Comparison of ENCODE assay signal across 9 cellular contexts in the genomic region with DNA sequence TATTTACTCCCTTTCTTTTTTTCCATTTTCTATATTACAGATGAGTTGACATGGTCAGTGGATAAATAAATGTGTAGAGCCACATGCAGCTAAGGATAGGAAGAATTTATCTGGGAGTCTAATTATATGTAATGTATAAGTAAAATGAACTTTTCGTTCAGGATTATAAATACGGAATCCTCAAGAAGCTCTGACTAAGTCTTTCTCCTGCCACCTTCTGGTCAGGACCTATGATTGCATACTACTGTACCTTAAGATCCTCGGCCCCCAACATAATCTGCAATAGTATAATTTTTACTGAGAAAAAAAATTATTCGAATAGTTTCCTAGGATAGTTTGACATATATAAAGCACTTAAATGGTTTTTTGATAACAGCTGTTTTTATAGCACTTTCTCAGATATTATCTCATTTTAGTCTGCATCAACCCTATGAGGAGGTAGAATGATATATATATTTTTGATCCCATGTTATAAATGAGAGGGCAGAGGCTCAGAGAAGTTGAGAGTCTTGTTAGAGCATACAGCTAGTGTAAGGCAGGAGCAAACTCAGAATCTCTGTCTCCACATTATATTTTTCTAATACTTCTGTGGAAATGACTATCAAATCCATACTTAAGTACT. TPM values are rescaled to one million over a fixed set of nuclear protein-coding genes. Genes with fewer than 3 reads are reported as not detected.
A peak's percentile ranks its signal among the peaks of the same experiment; 100 is the strongest.
DNase-seq lines count a peak whose midpoint lies in the region; ATAC-seq, FAIRE-seq and TF ChIP-seq lines count a peak whose summit lies in the region.
"Had no signal": no experiment of that assay in that cellular context is flagged by ENCODE, and none has a peak within 500 bp of the region (broad histone marks: within the 10 kb centered on the region; RNA-seq: fewer than 3 reads in every experiment).

No MANE protein-coding gene starts in this region.

- DNase-seq in BE2C (peak; percentile 7), NCI-H2227 treated with DMSO at 0.1 percent for 48 hours (lab: John Stamatoyannopoulos, UW) (peak; percentile 3), brain microvascular endothelial cell (peak; percentile 33), kidney (no peak), upper lobe of left lung (no peak), T-helper 9 cell (no peak)

- TF ChIP-seq POLR2A in upper lobe of left lung (IDR thresholded peaks at IDR 0.05): no peak

- H3K4me3 ChIP-seq in BE2C (ENCODE audit: low read depth, low read length): no peak overlapping the region
- H3K4me3 ChIP-seq in brain microvascular endothelial cell (ENCODE audit: low read depth, low read length): no peak overlapping the region
- no peak overlapping the region for H3K4me3 ChIP-seq in kidney (ENCODE audit: low read length in 2 of 2)
- no peak overlapping the region for H3K4me3 ChIP-seq in upper lobe of left lung
- H3K4me3 ChIP-seq: skin epidermis had no signal

- intact Hi-C loops in kidney (cut with DNase I): no loop called here

- H3K36me3 ChIP-seq in BE2C (no peaks in the 10 kb centered on the region), brain microvascular endothelial cell (replicated peaks) (no peaks in the 10 kb centered on the region), kidney (ENCODE audit: control insufficient read depth in 1 of 2, insufficient read depth in 2 of 2, low read length in 2 of 2) (peaks cover 2 to 3% of the 10 kb centered on the region in 2 donors), upper lobe of left lung (no peaks in the 10 kb centered on the region)

- H3K27me3 ChIP-seq in BE2C (no peaks in the 10 kb centered on the region), brain microvascular endothelial cell (replicated peaks) (no peaks in the 10 kb centered on the region), upper lobe of left lung (no peaks in the 10 kb centered on the region)

- in situ Hi-C loops in brain microvascular endothelial cell (cut with HindIII; ENCODE audit: low pct_ligation_motif_present, low sequenced_read_pairs): no loop called here

- FAIRE-seq in kidney (lab: Jason Lieb, UNC): peak; percentile 70

- WGBS in upper lobe of left lung, 2 donors: 8 to 13% methylated on average over 4 of the region's 4 CpGs

- H3K9me3 ChIP-seq in BE2C (no peaks in the 10 kb centered on the region), kidney (ENCODE audit: control insufficient read depth in 1 of 2, low read length in 2 of 2) (no peaks in the 10 kb centered on the region), upper lobe of left lung (no peaks in the 10 kb centered on the region)

- ATAC-seq in HG02678 (IDR thresholded peaks at IDR 0.05; ENCODE audit: unreplicated experiment) (peak; percentile 71), upper lobe of left lung (ENCODE audit: low FRiP score in 2 of 2) (peak in 1 of 2 donors; percentile 75)

- no peak overlapping the region for H3K27ac ChIP-seq in brain microvascular endothelial cell
- H3K27ac ChIP-seq in kidney (ENCODE audit: low read depth in 2 of 2, low read length in 2 of 2): no peak overlapping the region
- no peak overlapping the region for H3K27ac ChIP-seq in upper lobe of left lung
- H3K27ac ChIP-seq: skin epidermis had no signal

- TF ChIP-seq CTCF in BE2C (IDR thresholded peaks at IDR 0.05; ENCODE audit: low read depth, low read length) (peak; percentile 79), GM12872 (IDR thresholded peaks at IDR 0.05; ENCODE audit: insufficient read depth, low read depth, low read length) (peak; percentile 60), brain microvascular endothelial cell (IDR thresholded peaks at IDR 0.05; ENCODE audit: low read depth, low read length, missing control alignments) (peak; percentile 69), kidney (IDR thresholded peaks at IDR 0.05; ENCODE audit: borderline replicate concordance, extremely low read depth, insufficient read depth) (peak; percentile 52), upper lobe of left lung (IDR thresholded peaks at IDR 0.05) (peak; percentile 41 to 61 (median 54))

- TF ChIP-seq EP300 in upper lobe of left lung (IDR thresholded peaks at IDR 0.05): no peak

- no peak overlapping the region for H3K9ac ChIP-seq in kidney (ENCODE audit: low read length in 2 of 2)

- no peaks in the 10 kb centered on the region; the same call in 1 of the 2 replicates for H3K4me1 ChIP-seq in BE2C
- no peaks in the 10 kb centered on the region for H3K4me1 ChIP-seq in kidney (ENCODE audit: control insufficient read depth in 1 of 2, insufficient read depth in 1 of 2, low read depth in 1 of 2, low read length in 2 of 2)
- H3K4me1 ChIP-seq in upper lobe of left lung: no peaks in the 10 kb centered on the region

RNA-seq across cellular contexts. Expression of a gene that starts 36.1 kb away (rescaled TPM):
- polyA plus RNA-seq in BE2C (2012; ENCODE audit: insufficient read depth, insufficient read length, low read depth): 16.5 TPM
- total RNA-seq in kidney: 31.6 TPM
- 38.7 TPM for polyA plus RNA-seq in kidney (ENCODE audit: insufficient read depth, low read depth, low replicate concordance)
- 10 to 100 TPM in 5 of 6 donors, 1 to 10 TPM in 1; 8.9 to 40.7 (median 20.9) TPM for total RNA-seq in upper lobe of left lung

RNA-seq across cellular contexts. Expression of a gene that starts 56.6 kb away (rescaled TPM):
- 2.2 TPM for polyA plus RNA-seq in BE2C (2012; ENCODE audit: insufficient read depth, insufficient read length, low read depth)
- 22.5 TPM for total RNA-seq in kidney
- polyA plus RNA-seq in kidney (ENCODE audit: insufficient read depth, low read depth, low replicate concordance): 12.1 TPM
- 10 to 100 TPM; 11.1 to 30.4 (median 15.4) TPM for total RNA-seq in upper lobe of left lung

Comparison
In these comparisons a context has a peak if more than half of its experiments do, and no peak if none do; other contexts are left out.
1. DNase-seq: peak in BE2C (single experiment), NCI-H2227 treated with DMSO at 0.1 percent for 48 hours (single experiment) and brain microvascular endothelial cell (single experiment); none in kidney (single experiment), upper lobe of left lung (0 of 2) and T-helper 9 cell (single experiment).
2. Peak in every context shown above with its lines, with median percentiles within 50 percentile points of each other: CTCF ChIP-seq.